In genomic region chr5:72273547-72273946, GRCh38 we compare ENCODE assay signal across 1 cellular context.
TF ChIP-seq lines count a peak whose summit lies in the region.

No MANE protein-coding gene starts in this region.

TF ChIP-seq in GM23338, 12 proteins besides CTCF, POLR2A, EP300 and RAD21:
- TF ChIP-seq ZNF462 (CRISPR knock-in tag; IDR thresholded peaks at IDR 0.05), result no peak
- TF ChIP-seq ZNF331 (CRISPR knock-in tag; IDR thresholded peaks at IDR 0.05; ENCODE audit: low read depth), result no peak
- TF ChIP-seq POLR2AphosphoS5 (IDR thresholded peaks at IDR 0.05; ENCODE audit: low read depth), result no peak
